ENCODE assay signal across 24 cellular contexts in genomic region chr16:81399909-81400308, GRCh38.
"Had no signal": no experiment of that assay in that cellular context is flagged by ENCODE, and none has a peak within 500 bp of the region (broad histone marks: within the 10 kb centered on the region; RNA-seq: fewer than 3 reads in every experiment).

No MANE protein-coding gene starts in this region.

- H3K36me3 Mint-ChIP-seq: neural progenitor cell; stimulated activated effector memory CD8-positive, alpha-beta T cell treated with anti-CD3 and anti-CD28 coated beads, Interleukin-12 subunit alpha, Interleukin-12 subunit beta, amount 100 ng/mL, for 72 hours had no signal

- H3K9me3 Mint-ChIP-seq: nephron; stimulated activated effector memory CD8-positive, alpha-beta T cell treated with anti-CD3 and anti-CD28 coated beads, Interleukin-12 subunit alpha, Interleukin-12 subunit beta, amount 100 ng/mL, for 72 hours had no signal

- H3K9me3 ChIP-seq: colonic mucosa, gastrocnemius medialis, thyroid gland had no signal

- H3K4me2 ChIP-seq: neural progenitor cell had no signal

- H3K27ac Mint-ChIP-seq: dendritic cell treated with granulocyte-macrophage colony-stimulating factor and Interleukin-4, amounts not matched to agents 40 ng/mL and 50 ng/mL, for 4 days; naive thymus-derived CD4-positive, alpha-beta T cell; nephron; neural progenitor cell; progenitor cell of endocrine pancreas; stimulated activated effector memory CD8-positive, alpha-beta T cell treated with anti-CD3 and anti-CD28 coated beads, Interleukin-12 subunit alpha, Interleukin-12 subunit beta, amount 100 ng/mL, for 72 hours had no signal

- H3K79me2 ChIP-seq: parathyroid adenoma had no signal

- H3K27ac ChIP-seq: colonic mucosa, gastrocnemius medialis, left lung, neural progenitor cell, parathyroid adenoma, stomach, thyroid gland had no signal

- H3K9ac ChIP-seq: neural progenitor cell, parathyroid adenoma had no signal

- H3K36me3 ChIP-seq: colonic mucosa, gastrocnemius medialis, left lung, neural progenitor cell, stomach, thyroid gland had no signal

- DNase-seq: colonic mucosa; effector memory CD4-positive, alpha-beta T cell; erythroblast; gastrocnemius medialis; head of caudate nucleus; kidney; left lung; mesendoderm; midbrain; naive thymus-derived CD4-positive, alpha-beta T cell; stimulated activated CD4-positive, alpha-beta T cell treated with anti-CD3 and anti-CD28 coated beads, Interleukin-2, amount 100 ng/mL, for 24 hours; stimulated activated CD4-positive, alpha-beta T cell treated with anti-CD3 and anti-CD28 coated beads, Interleukin-4, amount 100 ng/mL, for 24 hours; stimulated activated naive CD4-positive, alpha-beta T cell treated with Interleukin-2 at 50 U/mL for 16 hours; stomach; thyroid gland; trophoblast cell had no signal

- H3K4me3 ChIP-seq: colonic mucosa, gastrocnemius medialis, left lung, neural progenitor cell, stomach, thyroid gland had no signal

- H3K4me3 Mint-ChIP-seq: dendritic cell treated with granulocyte-macrophage colony-stimulating factor and Interleukin-4, amounts not matched to agents 40 ng/mL and 50 ng/mL, for 4 days; naive thymus-derived CD4-positive, alpha-beta T cell; nephron; neural progenitor cell; stimulated activated effector memory CD8-positive, alpha-beta T cell treated with anti-CD3 and anti-CD28 coated beads, Interleukin-12 subunit alpha, Interleukin-12 subunit beta, amount 100 ng/mL, for 72 hours had no signal

- H3K27me3 ChIP-seq: colonic mucosa, left lung, stomach, thyroid gland had no signal

- ATAC-seq: gastrocnemius medialis; left lung; naive thymus-derived CD4-positive, alpha-beta T cell; sciatic nerve; stimulated activated effector memory CD8-positive, alpha-beta T cell treated with anti-CD3 and anti-CD28 coated beads, Interleukin-12 subunit alpha, Interleukin-12 subunit beta, amount 100 ng/mL, for 72 hours had no signal

- H3K4me1 Mint-ChIP-seq: nephron; stimulated activated effector memory CD8-positive, alpha-beta T cell treated with anti-CD3 and anti-CD28 coated beads, Interleukin-12 subunit alpha, Interleukin-12 subunit beta, amount 100 ng/mL, for 72 hours had no signal

- FAIRE-seq: endothelial cell of umbilical vein, kidney had no signal

- H2AFZ ChIP-seq: neural progenitor cell, parathyroid adenoma had no signal

- H3K4me1 ChIP-seq: neural progenitor cell, parathyroid adenoma had no signal
